In genomic region chr7:101099969-101100781, GRCh38 we compare ENCODE assay signal across 1 cellular context.
TF ChIP-seq lines count a peak whose summit lies in the region.

No MANE protein-coding gene starts in this region.

TF ChIP-seq in K562, 482 proteins besides CTCF, POLR2A, EP300 and RAD21 (continued from another document and continues in another):
- TF ChIP-seq JUN (IDR thresholded peaks at IDR 0.05; ENCODE audit: borderline replicate concordance, low read depth, low read length) (peak; percentile 98), JUN (CRISPR knock-in tag; IDR thresholded peaks at IDR 0.05; ENCODE audit: borderline replicate concordance) (no peak), MIER1 (IDR thresholded peaks at IDR 0.05; ENCODE audit: low read depth) (peak; percentile 73), PHF21A (IDR thresholded peaks at IDR 0.05; ENCODE audit: borderline replicate concordance, low read depth) (peak; percentile 78; the same call in 1 of the 2 replicates), CREB1 (IDR thresholded peaks at IDR 0.05) (0 out of 2 replicates have a peak, but pooled peaks have one; percentile 20), CREB1 (CRISPR knock-in tag; IDR thresholded peaks at IDR 0.05) (peak; percentile 54; the same call in 1 of the 2 replicates), KDM1A (IDR thresholded peaks at IDR 0.05) (peak; percentile 69 to 78; a peak in 3 of 4 replicates), NCOA1 (IDR thresholded peaks at IDR 0.05; ENCODE audit: low read depth) (peak; percentile 84), GABPB2 (CRISPR knock-in tag; conservative IDR thresholded peaks at IDR 0.05) (0 out of 2 replicates have a peak, but pooled peaks have one; percentile 46), RBM14 (IDR thresholded peaks at IDR 0.05; ENCODE audit: borderline replicate concordance, insufficient read depth, low read depth, low read length) (no peak), THAP7 (CRISPR knock-in tag; IDR thresholded peaks at IDR 0.05) (no peak), RCOR1 (IDR thresholded peaks at IDR 0.05; ENCODE audit: borderline replicate concordance in 1 of 2, low read depth in 2 of 2, low read length in 2 of 2) (peak; percentile 66 to 93), NFIX (CRISPR knock-in tag; IDR thresholded peaks at IDR 0.05; ENCODE audit: low read depth) (no peak), MAFG (tag; conservative IDR thresholded peaks at IDR 0.05) (peak; percentile 100), ZBTB33 (CRISPR knock-in tag; IDR thresholded peaks at IDR 0.05) (peak; percentile 27; the same call in 1 of the 2 replicates), ZNF764 (CRISPR knock-in tag; IDR thresholded peaks at IDR 0.05; ENCODE audit: low read depth) (no peak), SUPT5H (IDR thresholded peaks at IDR 0.05) (peak; percentile 60; the same call in 1 of the 2 replicates), MBD2 (IDR thresholded peaks at IDR 0.05; ENCODE audit: borderline replicate concordance, low read depth) (peak; percentile 58; the same call in 1 of the 2 replicates), POLR2G (IDR thresholded peaks at IDR 0.05; ENCODE audit: low read depth, low read length) (peak; percentile 76), ZNF354B (CRISPR knock-in tag; IDR thresholded peaks at IDR 0.05) (no peak), ARHGAP35 (IDR thresholded peaks at IDR 0.05; ENCODE audit: partially characterized antibody) (peak; percentile 88), HMGN3 (IDR thresholded peaks at IDR 0.05; ENCODE audit: borderline replicate concordance, extremely low read depth, insufficient read length, low read depth, low read length) (peak; percentile 95), ZNF134 (CRISPR knock-in tag; conservative IDR thresholded peaks at IDR 0.05) (no peak), AFF1 (IDR thresholded peaks at IDR 0.05; ENCODE audit: low read depth in 1 of 2, partially characterized antibody in 2 of 2) (peak; percentile 16 to 75), ZNF324 (CRISPR knock-in tag; IDR thresholded peaks at IDR 0.05) (0 out of 2 replicates have a peak, but pooled peaks have one; percentile 42), SREBF2 (CRISPR knock-in tag; IDR thresholded peaks at IDR 0.05) (peak; percentile 77), RAD51 (IDR thresholded peaks at IDR 0.05; ENCODE audit: borderline replicate concordance, low read depth) (peak; percentile 55; the same call in 1 of the 2 replicates), ZNF695 (CRISPR knock-in tag; IDR thresholded peaks at IDR 0.05) (peak; percentile 85; the same call in 1 of the 2 replicates), TCF15 (CRISPR knock-in tag; IDR thresholded peaks at IDR 0.05) (no peak), ZBTB26 (CRISPR knock-in tag; IDR thresholded peaks at IDR 0.05) (no peak), NBN (IDR thresholded peaks at IDR 0.05; ENCODE audit: low read depth) (peak; percentile 95), ZBTB17 (CRISPR knock-in tag; IDR thresholded peaks at IDR 0.05) (0 out of 2 replicates have a peak, but pooled peaks have one; percentile 52), MAFK (IDR thresholded peaks at IDR 0.05; ENCODE audit: low read length) (peak; percentile 99), ZNF124 (CRISPR knock-in tag; IDR thresholded peaks at IDR 0.05) (no peak), MEF2D (tag; conservative IDR thresholded peaks at IDR 0.05; ENCODE audit: low read depth) (peak; percentile 52; the same call in 1 of the 2 replicates), ZNF165 (CRISPR knock-in tag; IDR thresholded peaks at IDR 0.05; ENCODE audit: borderline replicate concordance) (peak; percentile 82; the same call in 1 of the 2 replicates), ATF4 (CRISPR knock-in tag; IDR thresholded peaks at IDR 0.05) (no peak), ZC3H4 (CRISPR knock-in tag; IDR thresholded peaks at IDR 0.05; ENCODE audit: borderline replicate concordance) (no peak), NR2F6 (CRISPR knock-in tag; IDR thresholded peaks at IDR 0.05) (0 out of 2 replicates have a peak, but pooled peaks have one; percentile 62), ETV6 (IDR thresholded peaks at IDR 0.05; ENCODE audit: borderline replicate concordance in 1 of 2, low read depth in 2 of 2, low read length in 1 of 2) (peak in 1 of 2 experiments; percentile 63; a peak in 1 of 4 replicates), ETV6 (CRISPR knock-in tag; IDR thresholded peaks at IDR 0.05; ENCODE audit: borderline replicate concordance) (no peak), NRF1 (conservative IDR thresholded peaks at IDR 0.05 in 1 of 2, IDR thresholded peaks at IDR 0.05 in 1 of 2) (peak; percentile 45 to 59; a peak in 3 of 4 replicates), CHCHD3 (CRISPR knock-in tag; IDR thresholded peaks at IDR 0.05) (no peak), CBFA2T3 (IDR thresholded peaks at IDR 0.05) (peak; percentile 71), ELF1 (tag; IDR thresholded peaks at IDR 0.05) (peak; percentile 55), THRB (CRISPR knock-in tag; conservative IDR thresholded peaks at IDR 0.05) (no peak), AFF4 (CRISPR knock-in tag; IDR thresholded peaks at IDR 0.05) (peak; percentile 14; the same call in 1 of the 2 replicates)
